In genomic region chr14:104967414-104968152, GRCh38 we compare ENCODE assay signal across 9 cellular contexts. TPM values are rescaled to one million over a fixed set of nuclear protein-coding genes. Genes with fewer than 3 reads are reported as not detected.
DNase-seq lines count a peak whose midpoint lies in the region; ATAC-seq, FAIRE-seq and TF ChIP-seq lines count a peak whose summit lies in the region.
"Had no signal": no experiment of that assay in that cellular context is flagged by ENCODE, and none has a peak within 500 bp of the region (broad histone marks: within the 10 kb centered on the region; RNA-seq: fewer than 3 reads in every experiment).

No MANE protein-coding gene starts in this region.

- POLR2A ChIA-PET in HepG2 (lab: Yijun Ruan, JAX), result no interaction called here

- BruUV-seq in HepG2 (replicated peaks; lab: Mats Ljungman, UMichigan), result no TSS peak

- no peaks in the 10 kb centered on the region for H4K20me1 ChIP-seq in HepG2 (ENCODE audit: insufficient read depth, low read length)

- H3K27ac ChIP-seq in colonic mucosa (no peak overlapping the region), HepG2 (ENCODE audit: extremely low read length, insufficient read depth, low read length) (no peak overlapping the region), thyroid gland (peak overlapping the region; percentile 62 to 78 (median 66))

- intact Hi-C loops in colonic mucosa (cut with DNase I) (no loop called here), HepG2 (cut with micrococcal nuclease; ENCODE audit: unreplicated experiment) (no loop called here), thyroid gland (cut with DNase I) (no loop called here)
- intact Hi-C loops in activated naive CD4-positive, alpha-beta T cell treated with anti-CD3 and anti-CD28 coated beads for 36 hours (cut with micrococcal nuclease), result no loop called here

- H3K4me1 Mint-ChIP-seq in activated naive CD4-positive, alpha-beta T cell treated with anti-CD3 and anti-CD28 coated beads for 36 hours (ENCODE audit: low read depth), result no peaks in the 10 kb centered on the region

- no peak for TF ChIP-seq RAD21 in Ishikawa (IDR thresholded peaks at IDR 0.05; ENCODE audit: low read depth)
- no peak for TF ChIP-seq RAD21 in HepG2 (CRISPR knock-in tag; IDR thresholded peaks at IDR 0.05)

- H3K9me3 ChIP-seq in colonic mucosa (no peaks in the 10 kb centered on the region), HepG2 (ENCODE audit: low read length) (no peaks in the 10 kb centered on the region), thyroid gland (no peaks in the 10 kb centered on the region)

- peak overlapping the region; percentile 56 for H3K4me2 ChIP-seq in HepG2 (ENCODE audit: low read depth, low read length)

- TF ChIP-seq EP300 in Ishikawa (IDR thresholded peaks at IDR 0.05; ENCODE audit: borderline replicate concordance) (no peak), HepG2 (IDR thresholded peaks at IDR 0.05; ENCODE audit: low read depth in 2 of 2, low read length in 2 of 2) (no peak), HepG2 (CRISPR knock-in tag; IDR thresholded peaks at IDR 0.05; ENCODE audit: borderline replicate concordance) (no peak)

- H3K4me1 ChIP-seq in colonic mucosa (peaks cover 18% of the 10 kb centered on the region), HepG2 (ENCODE audit: insufficient read depth, low read length) (peaks cover 24% of the 10 kb centered on the region; the same call in 1 of the 2 replicates), thyroid gland (peaks cover 36 to 57% of the 10 kb centered on the region in 2 donors)

- H3K4me3 Mint-ChIP-seq in activated naive CD4-positive, alpha-beta T cell treated with anti-CD3 and anti-CD28 coated beads for 36 hours, result no peak overlapping the region

- H3K27ac Mint-ChIP-seq in activated naive CD4-positive, alpha-beta T cell treated with anti-CD3 and anti-CD28 coated beads for 36 hours, result no peak overlapping the region

- ATAC-seq in HepG2, result peak; percentile 61
- ATAC-seq in HG03457 (IDR thresholded peaks at IDR 0.05; ENCODE audit: unreplicated experiment), result no peak

- CTCF ChIA-PET in HepG2 (lab: Yijun Ruan, JAX; ENCODE audit: low intra/inter-chr PET ratio, low total read pairs), result interaction anchor here (1.1 kb wide), 1 partner anchor 78 kb away, joined by 4 read pairs; no protein-coding TSS in a partner anchor
- CTCF ChIA-PET in activated naive CD4-positive, alpha-beta T cell treated with anti-CD3 and anti-CD28 coated beads for 36 hours (lab: Charles Lee), result interaction anchor here (1.4 kb wide), 1 partner anchor 78 kb away, joined by 3 read pairs; no protein-coding TSS in a partner anchor

- no peak for TF ChIP-seq CTCF in colonic mucosa (IDR thresholded peaks at IDR 0.05)
- no peak for TF ChIP-seq CTCF in HepG2 (CRISPR knock-in tag; IDR thresholded peaks at IDR 0.05)
- TF ChIP-seq CTCF in thyroid gland (IDR thresholded peaks at IDR 0.05), result no peak
- TF ChIP-seq CTCF in GM20000 (IDR thresholded peaks at IDR 0.05; ENCODE audit: extremely low read depth, missing control alignments), result no peak

- H3K9ac ChIP-seq in colonic mucosa (ENCODE audit: low read depth in 2 of 2, low read length in 2 of 2) (peak overlapping the region in 1 of 2 donors; percentile 9), HepG2 (ENCODE audit: insufficient read depth, low read depth, low read length) (no peak overlapping the region)

- no peaks in the 10 kb centered on the region for H3K36me3 ChIP-seq in colonic mucosa
- H3K36me3 ChIP-seq in HepG2 (replicated peaks in 1 of 2; ENCODE audit: control insufficient read depth in 1 of 2, insufficient read depth in 2 of 2, low read length in 2 of 2), result no peaks in the 10 kb centered on the region
- H3K36me3 ChIP-seq in thyroid gland, result no peaks in the 10 kb centered on the region

- H3K27me3 Mint-ChIP-seq in activated naive CD4-positive, alpha-beta T cell treated with anti-CD3 and anti-CD28 coated beads for 36 hours (ENCODE audit: low read depth), result peaks cover 16% of the 10 kb centered on the region

- no peak overlapping the region for H2AFZ ChIP-seq in HepG2 (ENCODE audit: low read length)

- H3K36me3 Mint-ChIP-seq in activated naive CD4-positive, alpha-beta T cell treated with anti-CD3 and anti-CD28 coated beads for 36 hours (ENCODE audit: low read depth), result no peaks in the 10 kb centered on the region

- in situ Hi-C loops in HepG2 (cut with HindIII; ENCODE audit: extremely low pct_ligation_motif_present, low pct_unique_long_range_greater_than_20kb), result no loop called here

- no peak for TF ChIP-seq POLR2A in HepG2 (IDR thresholded peaks at IDR 0.05; ENCODE audit: insufficient read depth in 1 of 2, low read depth in 2 of 2, low read length in 2 of 2)
- TF ChIP-seq POLR2A in thyroid gland (IDR thresholded peaks at IDR 0.05), result no peak

- peaks cover 15% of the 10 kb centered on the region for H3K27me3 ChIP-seq in colonic mucosa
- H3K27me3 ChIP-seq in HepG2 (ENCODE audit: control insufficient read depth in 1 of 2, insufficient read depth in 2 of 2, low read length in 2 of 2), result peaks cover 13 to 78% of the 10 kb centered on the region in 2 experiments
- H3K27me3 ChIP-seq in thyroid gland, result no peaks in the 10 kb centered on the region

- peak overlapping the region; percentile 10 for H3K4me3 ChIP-seq in colonic mucosa
- peak overlapping the region; percentile 13 to 63 (median 24); a peak in 5 of 6 replicates for H3K4me3 ChIP-seq in HepG2 (replicated peaks in 1 of 3; ENCODE audit: insufficient read depth in 1 of 3, low read depth in 2 of 3, low read length in 3 of 3)
- H3K4me3 ChIP-seq in thyroid gland (replicated peaks in 1 of 3), result peak overlapping the region in 1 of 3 donors; percentile 19

- DNase-seq in colonic mucosa (peak; percentile 36), HepG2 (ENCODE audit: low spot score) (no peak), thyroid gland (peak; percentile 71 to 83), HT-29 (ENCODE audit: low spot score) (no peak), GM20000 (ENCODE audit: low spot score) (no peak)
- no peak for DNase-seq in activated naive CD4-positive, alpha-beta T cell treated with anti-CD3 and anti-CD28 coated beads for 36 hours

- WGBS in HepG2 (ENCODE audit: low lambda C conversion rate), result 3% methylated on average over 4 of the region's 35 CpGs
- WGBS in thyroid gland, 2 donors, result 2 to 7% methylated on average over 11 to 18 of the region's 35 CpGs

- no peaks in the 10 kb centered on the region for H3K9me3 Mint-ChIP-seq in activated naive CD4-positive, alpha-beta T cell treated with anti-CD3 and anti-CD28 coated beads for 36 hours

- FAIRE-seq in HepG2 (lab: Jason Lieb, UNC), result no peak
- FAIRE-seq: endometrium had no signal

- H3K79me2 ChIP-seq in HepG2 (ENCODE audit: insufficient read depth, low read length), result no peaks in the 10 kb centered on the region

RNA-seq across cellular contexts. Expression of gene AHNAK2, which starts 10.6 kb away (rescaled TPM):
- total RNA-seq in colonic mucosa (10 to 100 TPM in 1 of 2 donors, 1 to 10 TPM in 1; 5.1 to 21.5 TPM), HepG2 (2016; rRNA removed; fragmentation: Illumina TruSeq; extraction: Trizol) (0.15 and 0.18 TPM in 2 replicates), thyroid gland (10 to 100 TPM in 1 of 4 donors, 1 to 10 TPM in 3; 3.7 to 12.5 (median 6.9) TPM)
- total RNA-seq in HepG2 (2016; cell fraction: cytosol; rRNA removed; fragmentation: Illumina TruSeq; extraction: Trizol; ENCODE audit: low read depth), result not detected in 2 replicates
- 0.10 and 0.11 TPM in 2 replicates for total RNA-seq in HepG2 (2016; cell fraction: insoluble cytoplasmic fraction; rRNA removed; fragmentation: Illumina TruSeq; extraction: Trizol)
- 0.06 and 0.07 TPM in 2 replicates for total RNA-seq in HepG2 (2016; cell fraction: membrane; rRNA removed; fragmentation: Illumina TruSeq; extraction: Trizol)
- 0.53 and 0.68 TPM in 2 replicates for total RNA-seq in HepG2 (2016; cell fraction: nucleus; rRNA removed; fragmentation: Illumina TruSeq; extraction: Trizol)
- 0.10 and 0.11 TPM in 2 replicates for polyA plus RNA-seq in HepG2 (2011; rRNA removed)
- polyA plus RNA-seq in HepG2 (2011; cell fraction: cytosol; rRNA removed), result 0.08 and 0.09 TPM in 2 replicates
- polyA plus RNA-seq in HepG2 (2011; cell fraction: nucleus; rRNA removed), result 0.28 and 0.37 TPM in 2 replicates
- 0.04 TPM in 2 replicates for polyA plus RNA-seq in HepG2 (2012)
- polyA plus RNA-seq in HepG2 (2016; cell fraction: cytosol; fragmentation: Illumina TruSeq; extraction: Trizol; ENCODE audit: low read depth), result not detected in 2 replicates
- 0.07 and 0.11 TPM in 2 replicates for polyA plus RNA-seq in HepG2 (2016; cell fraction: insoluble cytoplasmic fraction; fragmentation: Illumina TruSeq; extraction: Trizol; ENCODE audit: low read depth)
- not detected in 2 replicates for polyA plus RNA-seq in HepG2 (2016; cell fraction: membrane; fragmentation: Illumina TruSeq; extraction: Trizol; ENCODE audit: low read depth)
- polyA plus RNA-seq in HepG2 (2016; cell fraction: nucleus; fragmentation: Illumina TruSeq; extraction: Trizol; ENCODE audit: insufficient read depth, low read depth), result 0.57 and 0.65 TPM in 2 replicates
- 0.34 and 31.9 TPM in 2 replicates for polyA minus RNA-seq in HepG2 (2011; rRNA and poly(A)+ RNA removed; ENCODE audit: low replicate concordance)
- 0.30 and 0.35 TPM in 2 replicates for polyA minus RNA-seq in HepG2 (2011; cell fraction: cytosol; rRNA and poly(A)+ RNA removed)
- 0.39 and 0.62 TPM in 2 replicates for polyA minus RNA-seq in HepG2 (2011; cell fraction: nucleus; rRNA and poly(A)+ RNA removed)
- 1.5 and 1.6 TPM in 2 replicates for total RNA-seq in HT-29 (2014; rRNA removed; shearing (Covaris generic))
- under 1 TPM; 0.10 TPM for total RNA-seq in activated naive CD4-positive, alpha-beta T cell treated with anti-CD3 and anti-CD28 coated beads for 36 hours

RNA-seq across cellular contexts. Expression of gene CLBA1, which starts 18.0 kb away (rescaled TPM):
- total RNA-seq in colonic mucosa (1 to 10 TPM; 3.8 TPM), HepG2 (2016; rRNA removed; fragmentation: Illumina TruSeq; extraction: Trizol) (1.4 and 1.5 TPM in 2 replicates), thyroid gland (10 to 100 TPM; 16.8 to 31.6 (median 20.9) TPM)
- 0.44 and 0.71 TPM in 2 replicates for total RNA-seq in HepG2 (2016; cell fraction: cytosol; rRNA removed; fragmentation: Illumina TruSeq; extraction: Trizol; ENCODE audit: low read depth)
- total RNA-seq in HepG2 (2016; cell fraction: insoluble cytoplasmic fraction; rRNA removed; fragmentation: Illumina TruSeq; extraction: Trizol), result 1.4 and 1.7 TPM in 2 replicates
- total RNA-seq in HepG2 (2016; cell fraction: membrane; rRNA removed; fragmentation: Illumina TruSeq; extraction: Trizol), result 0.99 and 1.0 TPM in 2 replicates
- 1.7 and 2.1 TPM in 2 replicates for total RNA-seq in HepG2 (2016; cell fraction: nucleus; rRNA removed; fragmentation: Illumina TruSeq; extraction: Trizol)
- 1.2 and 1.3 TPM in 2 replicates for polyA plus RNA-seq in HepG2 (2011; rRNA removed)
- polyA plus RNA-seq in HepG2 (2011; cell fraction: cytosol; rRNA removed), result 0.75 and 0.95 TPM in 2 replicates
- 2.8 and 3.0 TPM in 2 replicates for polyA plus RNA-seq in HepG2 (2011; cell fraction: nucleus; rRNA removed)
- 0.49 and 0.51 TPM in 2 replicates for polyA plus RNA-seq in HepG2 (2012)
- 0.28 and 0.33 TPM in 2 replicates for polyA plus RNA-seq in HepG2 (2016; cell fraction: cytosol; fragmentation: Illumina TruSeq; extraction: Trizol; ENCODE audit: low read depth)
- 1.3 and 1.7 TPM in 2 replicates for polyA plus RNA-seq in HepG2 (2016; cell fraction: insoluble cytoplasmic fraction; fragmentation: Illumina TruSeq; extraction: Trizol; ENCODE audit: low read depth)
- 0.65 and 0.66 TPM in 2 replicates for polyA plus RNA-seq in HepG2 (2016; cell fraction: membrane; fragmentation: Illumina TruSeq; extraction: Trizol; ENCODE audit: low read depth)
- polyA plus RNA-seq in HepG2 (2016; cell fraction: nucleus; fragmentation: Illumina TruSeq; extraction: Trizol; ENCODE audit: insufficient read depth, low read depth), result 1.8 and 3.1 TPM in 2 replicates
- 0.44 and 7.1 TPM in 2 replicates for polyA minus RNA-seq in HepG2 (2011; rRNA and poly(A)+ RNA removed; ENCODE audit: low replicate concordance)
- 1.1 TPM in 1 of 2 replicates, not detected in the other for polyA minus RNA-seq in HepG2 (2011; cell fraction: cytosol; rRNA and poly(A)+ RNA removed)
- polyA minus RNA-seq in HepG2 (2011; cell fraction: nucleus; rRNA and poly(A)+ RNA removed), result 0.90 and 1.1 TPM in 2 replicates
- 9.8 and 11.6 TPM in 2 replicates for total RNA-seq in HT-29 (2014; rRNA removed; shearing (Covaris generic))
- total RNA-seq in activated naive CD4-positive, alpha-beta T cell treated with anti-CD3 and anti-CD28 coated beads for 36 hours, result under 1 TPM; 0.40 to 0.43 TPM

RNA-seq across cellular contexts. Expression of gene PLD4, which starts 42.9 kb away (rescaled TPM):
- total RNA-seq in colonic mucosa (1 to 10 TPM in 1 of 2 donors, not detected in 1; 1.2 TPM), HepG2 (2016; rRNA removed; fragmentation: Illumina TruSeq; extraction: Trizol) (not detected in 2 replicates), thyroid gland (under 1 TPM in 2 of 4 donors, not detected in 2; 0.13 to 0.33 TPM)
- total RNA-seq in HepG2 (2016; cell fraction: cytosol; rRNA removed; fragmentation: Illumina TruSeq; extraction: Trizol; ENCODE audit: low read depth), result not detected in 2 replicates
- not detected in 2 replicates for total RNA-seq in HepG2 (2016; cell fraction: insoluble cytoplasmic fraction; rRNA removed; fragmentation: Illumina TruSeq; extraction: Trizol)
- not detected in 2 replicates for total RNA-seq in HepG2 (2016; cell fraction: membrane; rRNA removed; fragmentation: Illumina TruSeq; extraction: Trizol)
- not detected in 2 replicates for total RNA-seq in HepG2 (2016; cell fraction: nucleus; rRNA removed; fragmentation: Illumina TruSeq; extraction: Trizol)
- not detected in 2 replicates for polyA plus RNA-seq in HepG2 (2011; rRNA removed)
- not detected in 2 replicates for polyA plus RNA-seq in HepG2 (2011; cell fraction: cytosol; rRNA removed)
- not detected in 2 replicates for polyA plus RNA-seq in HepG2 (2011; cell fraction: nucleus; rRNA removed)
- polyA plus RNA-seq in HepG2 (2012), result not detected in 2 replicates
- not detected in 2 replicates for polyA plus RNA-seq in HepG2 (2016; cell fraction: cytosol; fragmentation: Illumina TruSeq; extraction: Trizol; ENCODE audit: low read depth)
- polyA plus RNA-seq in HepG2 (2016; cell fraction: insoluble cytoplasmic fraction; fragmentation: Illumina TruSeq; extraction: Trizol; ENCODE audit: low read depth), result not detected in 2 replicates
- polyA plus RNA-seq in HepG2 (2016; cell fraction: membrane; fragmentation: Illumina TruSeq; extraction: Trizol; ENCODE audit: low read depth), result not detected in 2 replicates
- not detected in 2 replicates for polyA plus RNA-seq in HepG2 (2016; cell fraction: nucleus; fragmentation: Illumina TruSeq; extraction: Trizol; ENCODE audit: insufficient read depth, low read depth)
- 0.02 TPM in 1 of 2 replicates, not detected in the other for polyA minus RNA-seq in HepG2 (2011; rRNA and poly(A)+ RNA removed; ENCODE audit: low replicate concordance)
- polyA minus RNA-seq in HepG2 (2011; cell fraction: cytosol; rRNA and poly(A)+ RNA removed), result not detected in 2 replicates
- polyA minus RNA-seq in HepG2 (2011; cell fraction: nucleus; rRNA and poly(A)+ RNA removed), result not detected in 2 replicates
- total RNA-seq in HT-29 (2014; rRNA removed; shearing (Covaris generic)), result not detected in 2 replicates
- not detected for total RNA-seq in activated naive CD4-positive, alpha-beta T cell treated with anti-CD3 and anti-CD28 coated beads for 36 hours

RNA-seq across cellular contexts. Expression of gene CDCA4, which starts 53.3 kb away (rescaled TPM):
- total RNA-seq in colonic mucosa, result 10 to 100 TPM in 1 of 2 donors, 1 to 10 TPM in 1; 8.3 to 16.3 TPM
- 42.1 and 43.1 TPM in 2 replicates for total RNA-seq in HepG2 (2016; rRNA removed; fragmentation: Illumina TruSeq; extraction: Trizol)
- total RNA-seq in HepG2 (2016; cell fraction: cytosol; rRNA removed; fragmentation: Illumina TruSeq; extraction: Trizol; ENCODE audit: low read depth), result 9.0 and 12.4 TPM in 2 replicates
- total RNA-seq in HepG2 (2016; cell fraction: insoluble cytoplasmic fraction; rRNA removed; fragmentation: Illumina TruSeq; extraction: Trizol), result 41.3 and 41.8 TPM in 2 replicates
- total RNA-seq in HepG2 (2016; cell fraction: membrane; rRNA removed; fragmentation: Illumina TruSeq; extraction: Trizol), result 34.3 and 35.7 TPM in 2 replicates
- 19.4 and 21.5 TPM in 2 replicates for total RNA-seq in HepG2 (2016; cell fraction: nucleus; rRNA removed; fragmentation: Illumina TruSeq; extraction: Trizol)
- 17.7 and 19.7 TPM in 2 replicates for polyA plus RNA-seq in HepG2 (2011; rRNA removed)
- polyA plus RNA-seq in HepG2 (2011; cell fraction: cytosol; rRNA removed), result 13.7 and 20.7 TPM in 2 replicates
- 8.9 and 10.9 TPM in 2 replicates for polyA plus RNA-seq in HepG2 (2011; cell fraction: nucleus; rRNA removed)
- 11.9 and 18.4 TPM in 2 replicates for polyA plus RNA-seq in HepG2 (2012)
- polyA plus RNA-seq in HepG2 (2016; cell fraction: cytosol; fragmentation: Illumina TruSeq; extraction: Trizol; ENCODE audit: low read depth), result 7.6 and 8.1 TPM in 2 replicates
- 44.8 and 50.0 TPM in 2 replicates for polyA plus RNA-seq in HepG2 (2016; cell fraction: insoluble cytoplasmic fraction; fragmentation: Illumina TruSeq; extraction: Trizol; ENCODE audit: low read depth)
- 24.5 and 25.1 TPM in 2 replicates for polyA plus RNA-seq in HepG2 (2016; cell fraction: membrane; fragmentation: Illumina TruSeq; extraction: Trizol; ENCODE audit: low read depth)
- 33.7 and 34.8 TPM in 2 replicates for polyA plus RNA-seq in HepG2 (2016; cell fraction: nucleus; fragmentation: Illumina TruSeq; extraction: Trizol; ENCODE audit: insufficient read depth, low read depth)
- 30.0 and 31.4 TPM in 2 replicates for polyA minus RNA-seq in HepG2 (2011; rRNA and poly(A)+ RNA removed; ENCODE audit: low replicate concordance)
- 11.2 and 15.5 TPM in 2 replicates for polyA minus RNA-seq in HepG2 (2011; cell fraction: cytosol; rRNA and poly(A)+ RNA removed)
- 6.6 and 8.0 TPM in 2 replicates for polyA minus RNA-seq in HepG2 (2011; cell fraction: nucleus; rRNA and poly(A)+ RNA removed)
- 1 to 10 TPM; 5.8 to 8.1 (median 7.3) TPM for total RNA-seq in thyroid gland
- 45.4 and 45.7 TPM in 2 replicates for total RNA-seq in HT-29 (2014; rRNA removed; shearing (Covaris generic))
- 10 to 100 TPM; 59.6 to 60.4 TPM for total RNA-seq in activated naive CD4-positive, alpha-beta T cell treated with anti-CD3 and anti-CD28 coated beads for 36 hours

Comparison
In these comparisons a context has a peak if more than half of its experiments do, and no peak if none do; other contexts are left out.
1. DNase-seq: peak in colonic mucosa (single experiment) and thyroid gland (2 of 2); none in HepG2 (single experiment), HT-29 (single experiment), GM20000 (single experiment) and activated naive CD4-positive, alpha-beta T cell treated with anti-CD3 and anti-CD28 coated beads for 36 hours (single experiment).
2. H3K27ac ChIP-seq: peak in thyroid gland (3 of 3); none in colonic mucosa (single experiment) and HepG2 (single experiment).